ENCODE assay signal across 1 cellular context in the genomic region with DNA sequence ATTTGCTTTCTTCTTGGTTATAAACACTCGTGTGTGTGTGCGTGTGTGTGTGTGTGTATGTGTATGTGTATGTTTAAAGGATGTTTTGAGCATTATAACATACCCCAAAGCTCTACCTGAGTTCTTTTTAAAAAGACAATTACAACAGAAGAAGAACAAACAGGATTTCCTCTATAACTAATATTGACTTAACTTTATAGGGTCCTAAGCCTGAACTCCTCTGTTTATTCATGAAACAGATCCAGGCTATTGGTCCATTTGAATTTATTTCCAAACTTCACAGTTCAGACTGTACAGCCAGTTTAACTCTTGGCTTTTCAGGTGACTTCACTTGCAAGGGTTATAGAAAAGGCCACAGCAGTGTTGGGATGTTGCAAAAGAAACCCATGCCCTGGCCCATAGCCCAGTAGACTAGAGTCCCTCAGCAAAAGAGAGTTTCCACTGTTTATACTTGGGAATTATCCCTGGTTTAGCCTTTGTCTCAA.
TF ChIP-seq lines count a peak whose summit lies in the region.

No MANE protein-coding gene starts in this region.

TF ChIP-seq in liver, 16 proteins besides CTCF, POLR2A, EP300 and RAD21 (continued from another document):
- TF ChIP-seq ZBTB33 (IDR thresholded peaks at IDR 0.05) (peak; percentile 90), TAF1 (conservative IDR thresholded peaks at IDR 0.05) (no peak), MAX (IDR thresholded peaks at IDR 0.05) (peak; percentile 94), HNF4A (conservative IDR thresholded peaks at IDR 0.05) (peak; percentile 86 to 89), JUND (IDR thresholded peaks at IDR 0.05) (peak; percentile 65 to 93), REST (IDR thresholded peaks at IDR 0.05) (peak; percentile 89), FOXA1 (IDR thresholded peaks at IDR 0.05) (peak; percentile 72), FOXA2 (IDR thresholded peaks at IDR 0.05) (peak; percentile 92), HNF4G (IDR thresholded peaks at IDR 0.05) (peak; percentile 55), EGR1 (IDR thresholded peaks at IDR 0.05; ENCODE audit: low read depth in 2 of 2) (peak; percentile 22 to 73), SP1 (IDR thresholded peaks at IDR 0.05) (peak; percentile 95), RXRA (IDR thresholded peaks at IDR 0.05) (peak; percentile 97 to 98), GABPA (IDR thresholded peaks at IDR 0.05 in 1 of 2, conservative IDR thresholded peaks at IDR 0.05 in 1 of 2) (peak in 1 of 2 donors; percentile 15), NR2F2 (IDR thresholded peaks at IDR 0.05) (peak; percentile 44)
- TF ChIP-seq, protein P1, sequence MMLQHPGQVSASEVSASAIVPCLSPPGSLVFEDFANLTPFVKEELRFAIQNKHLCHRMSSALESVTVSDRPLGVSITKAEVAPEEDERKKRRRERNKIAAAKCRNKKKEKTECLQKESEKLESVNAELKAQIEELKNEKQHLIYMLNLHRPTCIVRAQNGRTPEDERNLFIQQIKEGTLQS (IDR thresholded peaks at IDR 0.05) = peak; percentile 53
